ENCODE assay signal across 26 cellular contexts in the genomic region with DNA sequence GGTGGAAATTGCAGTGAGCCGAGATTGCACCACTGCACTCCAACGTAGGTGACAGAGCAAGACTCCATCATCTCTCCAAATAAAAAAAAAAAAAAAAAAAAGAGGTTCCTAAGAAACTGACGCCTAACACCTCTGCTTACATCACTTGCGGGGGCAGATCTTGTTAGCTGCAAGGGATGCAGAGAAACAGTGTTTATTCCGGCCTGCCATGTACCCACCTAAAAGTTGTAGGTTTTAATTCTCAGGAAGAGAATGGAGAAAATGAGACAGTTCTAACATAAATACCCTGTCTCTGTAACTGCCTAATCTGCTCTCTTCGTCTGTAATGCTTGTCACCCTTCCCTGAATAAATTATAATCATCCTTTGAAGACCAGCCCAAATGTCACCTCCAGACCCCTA.
"Had no signal": no experiment of that assay in that cellular context is flagged by ENCODE, and none has a peak within 500 bp of the region (broad histone marks: within the 10 kb centered on the region; RNA-seq: fewer than 3 reads in every experiment).

No MANE protein-coding gene starts in this region.

- H3K9me3 ChIP-seq: ascending aorta, Peyer's patch, SJCRH30 had no signal

- DNase-seq: activated CD4-positive, alpha-beta T cell treated with anti-CD3 and anti-CD28 coated beads for 36 hours; activated CD4-positive, alpha-beta T cell treated with anti-CD3 and anti-CD28 coated beads, Interleukin-2, amount 10 ng/mL, durations not matched to agents 7 days and 5 days; activated CD4-positive, alpha-beta T cell treated with anti-CD3 and anti-CD28 coated beads, Interleukin-2, amount 50 U/mL, for 48 hours; activated CD8-positive, alpha-beta T cell treated with anti-CD3 and anti-CD28 coated beads, Interleukin-2, amount 10 ng/mL, durations not matched to agents 7 days and 5 days; activated gamma-delta T cell treated with Interleukin-2 at 50 U/mL for 16 hours; activated naive CD4-positive, alpha-beta T cell treated with anti-CD3 and anti-CD28 coated beads for 36 hours; activated T-cell treated with anti-CD3 and anti-CD28 coated beads, Interleukin-2, amount 50 U/mL, for 24 hours; amniotic stem cell; NCI-H1105; NCI-H1417 treated with DMSO at 0.1 percent for 48 hours; NCI-H187 treated with DMSO at 0.1 percent for 48 hours; NCI-H2081; NCI-H2171 treated with DMSO at 0.1 percent for 48 hours; NCI-H226; NCI-H446 treated with DMSO at 0.1 percent for 48 hours; NCI-H524; SHP77; SJCRH30 had no signal

- H3K4me3 Mint-ChIP-seq: activated CD4-positive, alpha-beta T cell treated with anti-CD3 and anti-CD28 coated beads for 36 hours; activated CD4-positive, alpha-beta T cell treated with anti-CD3 and anti-CD28 coated beads, Interleukin-2, amount 10 ng/mL, durations not matched to agents 7 days and 5 days; activated CD8-positive, alpha-beta T cell treated with anti-CD3 and anti-CD28 coated beads, Interleukin-2, amount 10 ng/mL, durations not matched to agents 7 days and 5 days; activated naive CD4-positive, alpha-beta T cell treated with anti-CD3 and anti-CD28 coated beads for 36 hours; activated T-cell treated with anti-CD3 and anti-CD28 coated beads, Interleukin-2, amount 50 U/mL, for 24 hours; T-helper 2 cell treated with Interferon-gamma antibody and Interleukin-4, amounts not matched to agents 5 μg/mL and 100 μg/mL, for 36 hours; WTC11 had no signal

- H3K4me3 ChIP-seq: ascending aorta, Peyer's patch, SJCRH30, SK-N-MC had no signal

- H3K27ac Mint-ChIP-seq: activated CD4-positive, alpha-beta T cell treated with anti-CD3 and anti-CD28 coated beads for 36 hours; activated CD4-positive, alpha-beta T cell treated with anti-CD3 and anti-CD28 coated beads, Interleukin-2, amount 10 ng/mL, durations not matched to agents 7 days and 5 days; activated CD8-positive, alpha-beta T cell treated with anti-CD3 and anti-CD28 coated beads, Interleukin-2, amount 10 ng/mL, durations not matched to agents 7 days and 5 days; activated naive CD4-positive, alpha-beta T cell treated with anti-CD3 and anti-CD28 coated beads for 36 hours; activated T-cell treated with anti-CD3 and anti-CD28 coated beads, Interleukin-2, amount 50 U/mL, for 24 hours; T-helper 2 cell treated with Interferon-gamma antibody and Interleukin-4, amounts not matched to agents 5 μg/mL and 100 μg/mL, for 36 hours had no signal

- ATAC-seq: activated CD4-positive, alpha-beta T cell treated with anti-CD3 and anti-CD28 coated beads for 36 hours; activated CD4-positive, CD25-positive, alpha-beta regulatory T cell treated with anti-CD3 and anti-CD28 coated beads, Interleukin-2, amount 50 U/mL, for 24 hours; activated CD8-positive, alpha-beta T cell treated with anti-CD3 and anti-CD28 coated beads, Interleukin-2, amount 10 ng/mL, durations not matched to agents 7 days and 5 days; activated naive CD4-positive, alpha-beta T cell treated with anti-CD3 and anti-CD28 coated beads, Interleukin-2, amount 50 U/mL, for 72 hours; WTC11 had no signal

- H3K4me1 Mint-ChIP-seq: activated CD4-positive, alpha-beta T cell treated with anti-CD3 and anti-CD28 coated beads for 36 hours; activated CD4-positive, alpha-beta T cell treated with anti-CD3 and anti-CD28 coated beads, Interleukin-2, amount 10 ng/mL, durations not matched to agents 7 days and 5 days had no signal

- H3K27ac ChIP-seq: ascending aorta, Peyer's patch, SJCRH30, SK-N-MC had no signal

- H3K27me3 Mint-ChIP-seq: activated CD4-positive, alpha-beta T cell treated with anti-CD3 and anti-CD28 coated beads for 36 hours; activated CD4-positive, alpha-beta T cell treated with anti-CD3 and anti-CD28 coated beads, Interleukin-2, amount 10 ng/mL, durations not matched to agents 7 days and 5 days; activated T-cell treated with anti-CD3 and anti-CD28 coated beads, Interleukin-2, amount 50 U/mL, for 24 hours had no signal

- H3K9me3 Mint-ChIP-seq: activated CD4-positive, alpha-beta T cell treated with anti-CD3 and anti-CD28 coated beads, Interleukin-2, amount 10 ng/mL, durations not matched to agents 7 days and 5 days; activated naive CD4-positive, alpha-beta T cell treated with anti-CD3 and anti-CD28 coated beads for 36 hours; activated naive CD4-positive, alpha-beta T cell treated with anti-CD3 and anti-CD28 coated beads, Interleukin-2, amount 50 U/mL, for 72 hours; activated T-cell treated with anti-CD3 and anti-CD28 coated beads, Interleukin-2, amount 50 U/mL, for 24 hours; T-helper 2 cell treated with Interferon-gamma antibody and Interleukin-4, amounts not matched to agents 5 μg/mL and 100 μg/mL, for 36 hours had no signal

- H3K36me3 ChIP-seq: SJCRH30 had no signal

- H3K27me3 ChIP-seq: ascending aorta, Peyer's patch, SJCRH30 had no signal

- H3K4me1 ChIP-seq: ascending aorta, Peyer's patch had no signal

- FAIRE-seq: TTC549 had no signal
